10 cellular contexts compared by ENCODE assay signal in genomic region chr10:43421519-43421918, GRCh38. TPM values are rescaled to one million over a fixed set of nuclear protein-coding genes. Genes with fewer than 3 reads are reported as not detected.
A peak's percentile ranks its signal among the peaks of the same experiment; 100 is the strongest.
DNase-seq lines count a peak whose midpoint lies in the region; ATAC-seq and TF ChIP-seq lines count a peak whose summit lies in the region.
"Had no signal": no experiment of that assay in that cellular context is flagged by ENCODE, and none has a peak within 500 bp of the region (broad histone marks: within the 10 kb centered on the region; RNA-seq: fewer than 3 reads in every experiment).

No MANE protein-coding gene starts in this region.

- TF ChIP-seq CTCF in left ventricle myocardium inferior (IDR thresholded peaks at IDR 0.05; ENCODE audit: borderline replicate concordance) (no peak), upper lobe of right lung (IDR thresholded peaks at IDR 0.05) (no peak)

- intact Hi-C loops in left ventricle myocardium inferior (cut with micrococcal nuclease) (no loop called here), cardiac septum (cut with DNase I) (no loop called here), upper lobe of right lung (cut with DNase I) (no loop called here)

- ATAC-seq in upper lobe of right lung (no peak), HG03025 (IDR thresholded peaks at IDR 0.05; ENCODE audit: low FRiP score, unreplicated experiment) (no peak)

- peak overlapping the region; percentile 78 for H3K4me3 ChIP-seq in left ventricle myocardium inferior
- H3K4me3 ChIP-seq in adipocyte (ENCODE audit: low read length) = peak overlapping the region; percentile 85
- peak overlapping the region in 1 of 2 donors; percentile 87 for H3K4me3 ChIP-seq in mucosa of rectum (ENCODE audit: low read length in 2 of 2)
- H3K4me3 ChIP-seq in upper lobe of right lung = peak overlapping the region; percentile 72

- H3K9me3 ChIP-seq in left ventricle myocardium inferior (replicated peaks) = no peaks in the 10 kb centered on the region
- no peaks in the 10 kb centered on the region for H3K9me3 ChIP-seq in adipocyte (ENCODE audit: control insufficient read depth, low read length)
- H3K9me3 ChIP-seq in mucosa of rectum (ENCODE audit: control insufficient read depth in 2 of 2, low read length in 2 of 2) = no peaks in the 10 kb centered on the region
- no peaks in the 10 kb centered on the region for H3K9me3 ChIP-seq in upper lobe of right lung

- H3K4me1 ChIP-seq in left ventricle myocardium inferior (peaks cover 21% of the 10 kb centered on the region), adipocyte (ENCODE audit: control insufficient read depth, insufficient read depth, low read length) (peaks cover 18% of the 10 kb centered on the region), mucosa of rectum (ENCODE audit: control insufficient read depth in 2 of 2, insufficient read depth in 2 of 2, low read length in 2 of 2) (peaks cover 7 to 12% of the 10 kb centered on the region in 2 donors), upper lobe of right lung (peaks cover 8% of the 10 kb centered on the region)

- H3K9ac ChIP-seq in adipocyte (ENCODE audit: low read length) (peak overlapping the region; percentile 96), mucosa of rectum (ENCODE audit: low read depth in 1 of 2, low read length in 2 of 2) (no peak overlapping the region)

- H3K27ac ChIP-seq in left ventricle myocardium inferior (replicated peaks) (peak overlapping the region; percentile 100), mucosa of rectum (ENCODE audit: low read depth in 2 of 2, low read length in 2 of 2) (peak overlapping the region; percentile 17 to 93), upper lobe of right lung (peak overlapping the region; percentile 100)

- DNase-seq in left ventricle myocardium inferior (no peak), cardiac septum (ENCODE audit: low spot score) (no peak), adipocyte (ENCODE audit: low read depth) (no peak), upper lobe of right lung (no peak), NCI-H524 (lab: John Stamatoyannopoulos, UW) (no peak), mesenteric fat pad (ENCODE audit: low spot score) (no peak)
- DNase-seq: NCI-H187 treated with DMSO at 0.1 percent for 48 hours had no signal

- H3K27me3 ChIP-seq in left ventricle myocardium inferior (ENCODE audit: low read depth) (no peaks in the 10 kb centered on the region), adipocyte (replicated peaks; ENCODE audit: control insufficient read depth, insufficient read depth, low read length) (no peaks in the 10 kb centered on the region), mucosa of rectum (ENCODE audit: control insufficient read depth in 2 of 2, insufficient read depth in 2 of 2, low read length in 2 of 2) (no peaks in the 10 kb centered on the region), upper lobe of right lung (no peaks in the 10 kb centered on the region)
- H3K27me3 ChIP-seq: cardiac muscle cell had no signal

- H3K36me3 ChIP-seq in left ventricle myocardium inferior = no peaks in the 10 kb centered on the region
- H3K36me3 ChIP-seq in adipocyte (ENCODE audit: control insufficient read depth, insufficient read depth, low read length, severe bottlenecking) = no peaks in the 10 kb centered on the region
- no peaks in the 10 kb centered on the region for H3K36me3 ChIP-seq in mucosa of rectum (ENCODE audit: control insufficient read depth in 2 of 2, insufficient read depth in 2 of 2, low read length in 2 of 2)
- H3K36me3 ChIP-seq in upper lobe of right lung = no peaks in the 10 kb centered on the region
- H3K36me3 ChIP-seq: cardiac muscle cell had no signal

RNA-seq across cellular contexts. Expression of gene HNRNPF, which starts 12.5 kb away (rescaled TPM):
- total RNA-seq in left ventricle myocardium inferior (70.5 TPM), cardiac septum (80.8 TPM), upper lobe of right lung (183 TPM), mesenteric fat pad (184 TPM)

RNA-seq across cellular contexts. Expression of gene ZNF487, which starts 15.4 kb away (rescaled TPM):
- total RNA-seq in left ventricle myocardium inferior (2.2 TPM), cardiac septum (2.7 TPM), upper lobe of right lung (5.6 TPM), mesenteric fat pad (3.9 TPM)

RNA-seq across cellular contexts. Expression of gene FXYD4, which starts 50.1 kb away (rescaled TPM):
- total RNA-seq in left ventricle myocardium inferior = not detected
- not detected for total RNA-seq in cardiac septum
- total RNA-seq in upper lobe of right lung = 1.1 TPM
- total RNA-seq in mesenteric fat pad = not detected
- total RNA-seq: cardiac muscle cell had no signal
